Comparison of ENCODE assay signal across 8 cellular contexts in the genomic region with DNA sequence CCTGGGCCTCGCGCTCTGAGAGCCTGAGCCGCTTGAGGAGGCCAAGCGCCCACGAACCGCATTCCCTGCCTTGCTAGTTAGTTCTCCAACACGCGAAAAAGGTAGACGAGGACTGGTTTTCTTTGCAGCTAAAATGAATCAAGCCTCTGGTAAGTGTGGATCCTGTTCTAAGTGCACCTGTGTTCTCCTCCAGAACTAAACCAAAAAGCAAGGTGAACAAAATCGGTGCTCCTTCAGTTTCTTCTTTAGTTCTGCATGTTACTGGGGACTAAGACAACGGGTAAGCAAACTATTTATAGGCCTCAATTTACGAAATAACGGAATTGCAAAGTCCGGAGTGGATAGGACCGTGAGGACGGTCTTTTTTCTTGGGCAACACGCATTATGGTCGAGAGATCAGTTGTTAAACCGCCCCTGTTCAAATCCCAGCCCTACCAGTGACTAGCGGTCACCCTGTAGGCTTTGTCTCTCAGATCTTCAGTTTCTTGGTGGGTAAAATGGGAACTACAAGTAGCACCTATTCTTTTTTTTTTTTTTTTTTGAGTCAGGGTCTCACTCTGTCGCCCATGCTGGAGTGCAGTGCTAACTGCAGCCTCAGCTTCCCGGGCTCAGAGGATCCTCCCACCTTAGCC. TPM values are rescaled to one million over a fixed set of nuclear protein-coding genes. Genes with fewer than 3 reads are reported as not detected.
A peak's percentile ranks its signal among the peaks of the same experiment; 100 is the strongest.
DNase-seq lines count a peak whose midpoint lies in the region; ATAC-seq and TF ChIP-seq lines count a peak whose summit lies in the region.

No MANE protein-coding gene starts in this region.

- peak overlapping the region; percentile 96 for H3K4me3 Mint-ChIP-seq in neural crest cell

- no peaks in the 10 kb centered on the region for H3K27me3 ChIP-seq in PC-9 (ENCODE audit: insufficient read depth, low read depth)
- no peaks in the 10 kb centered on the region for H3K27me3 ChIP-seq in endocrine pancreas (ENCODE audit: control insufficient read depth, insufficient read depth, low read length)

- H3K4me1 Mint-ChIP-seq in neural crest cell = peaks cover 41% of the 10 kb centered on the region

- peak overlapping the region; percentile 94 for H2AFZ ChIP-seq in PC-9

- TF ChIP-seq CTCF in PC-9 (conservative IDR thresholded peaks at IDR 0.05) (peak; percentile 30; the same call in 1 of the 2 replicates), neural crest cell (conservative IDR thresholded peaks at IDR 0.05) (peak; percentile 52)

- H3K36me3 Mint-ChIP-seq in neural crest cell (ENCODE audit: low read depth) = no peaks in the 10 kb centered on the region

- POLR2A ChIA-PET in PC-9 (lab: Charles Lee; ENCODE audit: unreplicated experiment) = interaction anchor here (0.7 kb wide), 1 partner anchor 16 kb away, joined by 3 read pairs; no protein-coding TSS in a partner anchor

- DNase-seq in NCI-H82 (lab: John Stamatoyannopoulos, UW) (peak; percentile 45), NCI-H82 treated with DMSO at 0.1 percent for 48 hours (lab: John Stamatoyannopoulos, UW; ENCODE audit: unreplicated experiment) (no peak), PC-9 (peak in 1 of 2 experiments; percentile 34), neural crest cell (ENCODE audit: low read depth, low spot score) (no peak)

- peak overlapping the region; percentile 98 for H3K27ac Mint-ChIP-seq in neural crest cell (ENCODE audit: unreplicated experiment)

- 0 out of 2 replicates have a peak overlapping the region, but pooled peaks have one; percentile 24 for H3K27ac ChIP-seq in PC-9

- H3K9me3 ChIP-seq in PC-9 (ENCODE audit: insufficient read depth, low read depth) (no peaks in the 10 kb centered on the region), endocrine pancreas (ENCODE audit: control insufficient read depth, low read length) (no peaks in the 10 kb centered on the region)

- H3K4me1 ChIP-seq in PC-9 (replicated peaks; ENCODE audit: insufficient read depth) (peaks cover 25% of the 10 kb centered on the region), endocrine pancreas (ENCODE audit: control insufficient read depth, insufficient read depth, low read length) (peaks cover 6% of the 10 kb centered on the region)

- TSS peak; percentile 71 for BruUV-seq in PC-9 (replicated peaks; lab: Mats Ljungman, UMichigan)

- H3K9ac ChIP-seq in endocrine pancreas (ENCODE audit: control insufficient read depth, insufficient read depth, low read length) = peak overlapping the region; percentile 91

- ATAC-seq in GM19023 (IDR thresholded peaks at IDR 0.05; ENCODE audit: unreplicated experiment) (no peak), HG03521 (IDR thresholded peaks at IDR 0.05; ENCODE audit: unreplicated experiment) (no peak), GM19467 (IDR thresholded peaks at IDR 0.05; ENCODE audit: unreplicated experiment) (no peak)

- H3K4me3 ChIP-seq in PC-9 (peak overlapping the region; percentile 91), endocrine pancreas (ENCODE audit: control insufficient read depth, insufficient read depth, low read length) (peak overlapping the region; percentile 89)

- H3K9me2 ChIP-seq in PC-9 (ENCODE audit: insufficient read depth) = no peaks in the 10 kb centered on the region

- H3K4me2 ChIP-seq in PC-9 = peak overlapping the region; percentile 96

- H3K79me2 ChIP-seq in PC-9 (ENCODE audit: low read depth) = peaks cover 58% of the 10 kb centered on the region

- H3K36me3 ChIP-seq in PC-9 (ENCODE audit: low read depth) (peaks cover 7% of the 10 kb centered on the region; the same call in 1 of the 2 replicates), endocrine pancreas (ENCODE audit: control insufficient read depth, insufficient read depth, low read length) (no peaks in the 10 kb centered on the region)

- H3K27me3 Mint-ChIP-seq in neural crest cell (ENCODE audit: low read depth) = no peaks in the 10 kb centered on the region

- H3K9me3 Mint-ChIP-seq in neural crest cell = no peaks in the 10 kb centered on the region

- CTCF ChIA-PET in PC-9 (lab: Charles Lee) = no interaction called here

- H4K20me1 ChIP-seq in PC-9 (ENCODE audit: insufficient read depth) = peaks cover 33% of the 10 kb centered on the region

- intact Hi-C loops in PC-9 (cut with micrococcal nuclease; ENCODE audit: unreplicated experiment) = loop anchor here (5.0 kb wide), 1 partner anchor 71 kb away; a partner anchor contains a TSS

- H3F3A ChIP-seq in PC-9 (ENCODE audit: insufficient read depth, low read depth) = peaks cover 5% of the 10 kb centered on the region; the same call in 1 of the 2 replicates

RNA-seq across cellular contexts. Expression of a gene that starts 1.0 kb away (rescaled TPM):
- total RNA-seq in PC-9 (2021) (206 and 220 TPM in 2 replicates), neural crest cell (144 and 164 TPM in 2 replicates)

RNA-seq across cellular contexts. Expression of a gene that starts 16.8 kb away (rescaled TPM):
- total RNA-seq in PC-9 (2021) (160 and 198 TPM in 2 replicates), neural crest cell (134 and 137 TPM in 2 replicates)
